8 cellular contexts compared by ENCODE assay signal in the genomic region with DNA sequence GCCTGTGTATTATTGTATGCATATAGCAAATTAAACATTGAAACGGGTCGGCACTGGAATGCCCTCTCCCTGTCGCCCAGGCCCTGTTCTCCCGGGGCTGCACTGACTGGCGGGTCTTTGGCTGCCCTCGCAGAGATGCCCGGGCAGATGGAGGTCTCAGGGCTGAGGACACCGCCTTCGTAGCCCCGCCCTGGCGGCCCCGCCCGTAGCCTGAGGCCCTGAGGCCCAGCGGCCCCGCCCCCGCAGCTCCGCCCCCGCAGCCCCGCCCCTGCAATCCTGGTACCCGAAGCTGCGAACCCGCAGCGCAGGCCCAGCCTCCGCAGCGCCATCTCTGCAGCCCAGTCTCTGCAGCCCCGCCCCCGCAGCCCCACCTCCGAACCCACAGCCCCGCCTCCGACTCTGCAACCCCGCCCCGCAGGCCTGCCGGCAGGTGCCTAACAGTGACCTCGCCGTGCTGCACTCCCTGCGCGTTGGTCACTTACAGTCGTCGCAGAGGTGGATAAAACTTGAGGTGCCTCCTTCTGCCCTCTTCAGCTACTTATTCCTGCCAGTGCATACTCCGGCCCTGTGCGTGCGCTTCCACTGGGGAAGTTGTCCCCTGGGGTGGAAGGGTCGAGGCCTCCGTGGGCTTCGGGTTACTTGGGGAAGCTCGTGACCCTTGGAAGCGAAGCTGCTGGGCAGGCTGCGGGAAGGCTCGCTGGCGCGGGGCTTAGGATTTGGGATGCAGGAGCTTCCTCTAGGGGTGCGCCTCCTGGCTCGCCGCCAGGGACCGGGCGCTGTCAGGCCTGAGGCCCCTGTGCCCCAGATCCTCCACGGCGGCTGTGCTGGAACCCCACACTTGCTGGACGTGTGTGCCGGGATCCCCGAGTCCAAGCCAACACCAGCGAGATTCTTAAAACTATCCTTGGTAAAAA.
A peak's percentile ranks its signal among the peaks of the same experiment; 100 is the strongest.
DNase-seq lines count a peak whose midpoint lies in the region; ATAC-seq, FAIRE-seq and TF ChIP-seq lines count a peak whose summit lies in the region.

No MANE protein-coding gene starts in this region.

- 16% methylated on average over 25 of the region's 62 CpGs for WGBS in HepG2 (ENCODE audit: low lambda C conversion rate)

- FAIRE-seq in HTR-8/SVneo (lab: Jason Lieb, UNC), result no peak
- FAIRE-seq in HepG2 (lab: Jason Lieb, UNC), result no peak

- H3K4me2 ChIP-seq in HepG2 (ENCODE audit: low read depth, low read length), result peak overlapping the region; percentile 47; the same call in 1 of the 2 replicates

- POLR2A ChIA-PET in HepG2 (lab: Yijun Ruan, JAX), result no interaction called here

- no peaks in the 10 kb centered on the region; the same call in 1 of the 2 replicates for H3K4me1 ChIP-seq in HepG2 (ENCODE audit: insufficient read depth, low read length)

- CTCF ChIA-PET in HepG2 (lab: Yijun Ruan, JAX; ENCODE audit: low intra/inter-chr PET ratio, low total read pairs), result no interaction called here

- intact Hi-C loops in HepG2 (cut with micrococcal nuclease; ENCODE audit: unreplicated experiment), result loop anchor here (1.0 kb wide), 1 partner anchor 117 kb away; no protein-coding TSS in a partner anchor

- H3K27ac ChIP-seq in HepG2 (ENCODE audit: extremely low read length, insufficient read depth, low read length), result no peak overlapping the region

- in situ Hi-C loops in HepG2 (cut with HindIII; ENCODE audit: extremely low pct_ligation_motif_present, low pct_unique_long_range_greater_than_20kb), result loop anchor here (10.0 kb wide), 2 partner anchors 940 to 1080 kb away; no protein-coding TSS in a partner anchor

- H3K9ac ChIP-seq in HepG2 (ENCODE audit: insufficient read depth, low read depth, low read length), result no peak overlapping the region

- TF ChIP-seq POLR2A in HepG2 (IDR thresholded peaks at IDR 0.05; ENCODE audit: insufficient read depth in 1 of 2, low read depth in 2 of 2, low read length in 2 of 2), result no peak

- no peaks in the 10 kb centered on the region for H4K20me1 ChIP-seq in HepG2 (ENCODE audit: insufficient read depth, low read length)

- no TSS peak for BruUV-seq in HepG2 (replicated peaks; lab: Mats Ljungman, UMichigan)

- 0 out of 2 replicates have a peak, but pooled peaks have one; percentile 3 for TF ChIP-seq CTCF in HepG2 (CRISPR knock-in tag; IDR thresholded peaks at IDR 0.05)

- DNase-seq in C1 segment of cervical spinal cord (lab: John Stamatoyannopoulos, UW), result peak in 9 of 14 donors; percentile 8 to 88 (median 26)
- peak; percentile 15 for DNase-seq in HTR-8/SVneo (ENCODE audit: insufficient read length, low spot score)
- peak; percentile 62 to 71 for DNase-seq in activated CD4-positive, alpha-beta T cell treated with anti-CD3 and anti-CD28 coated beads for 24 hours (ENCODE audit: low read depth in 2 of 2)
- DNase-seq in cerebellum (ENCODE audit: low spot score), result peak; percentile 93
- peak; percentile 51 for DNase-seq in HepG2 (ENCODE audit: low spot score)
- peak; percentile 72 for DNase-seq in stimulated activated CD8-positive, alpha-beta memory T cell treated with anti-CD3 and anti-CD28 coated beads, Interleukin-15, amount 100 ng/mL, for 1 hour (ENCODE audit: low read depth)
- no peak for DNase-seq in GDM1 (lab: John Stamatoyannopoulos, UW)

- no peaks in the 10 kb centered on the region for H3K9me3 ChIP-seq in HepG2 (ENCODE audit: low read length)

- H2AFZ ChIP-seq in HepG2 (ENCODE audit: low read length), result no peak overlapping the region

- H3K79me2 ChIP-seq in HepG2 (ENCODE audit: insufficient read depth, low read length), result no peaks in the 10 kb centered on the region

- no peak overlapping the region for H3K4me3 ChIP-seq in HepG2 (replicated peaks in 1 of 3; ENCODE audit: insufficient read depth in 1 of 3, low read depth in 2 of 3, low read length in 3 of 3)

- TF ChIP-seq EP300 in HepG2 (IDR thresholded peaks at IDR 0.05; ENCODE audit: low read depth in 2 of 2, low read length in 2 of 2), result no peak
- no peak for TF ChIP-seq EP300 in HepG2 (CRISPR knock-in tag; IDR thresholded peaks at IDR 0.05; ENCODE audit: borderline replicate concordance)

- no peaks in the 10 kb centered on the region; a peak in 1 of 5 replicates for H3K36me3 ChIP-seq in HepG2 (replicated peaks in 1 of 2; ENCODE audit: control insufficient read depth in 1 of 2, insufficient read depth in 2 of 2, low read length in 2 of 2)

- no peak for TF ChIP-seq RAD21 in HepG2 (CRISPR knock-in tag; IDR thresholded peaks at IDR 0.05)

- peaks cover 0 to 11% of the 10 kb centered on the region in 2 experiments; a peak in 2 of 5 replicates for H3K27me3 ChIP-seq in HepG2 (ENCODE audit: control insufficient read depth in 1 of 2, insufficient read depth in 2 of 2, low read length in 2 of 2)

- peak; percentile 78 for ATAC-seq in GM19467 (IDR thresholded peaks at IDR 0.05; ENCODE audit: unreplicated experiment)
- ATAC-seq in HepG2, result peak; percentile 96

TF ChIP-seq in HepG2, 621 proteins besides CTCF, POLR2A, EP300 and RAD21:
- TF ChIP-seq HNRNPLL (IDR thresholded peaks at IDR 0.05; ENCODE audit: low read depth, low read length, poor library complexity, severe bottlenecking) (peak; percentile 28), ZNF570 (CRISPR knock-in tag; IDR thresholded peaks at IDR 0.05; ENCODE audit: borderline replicate concordance) (no peak)
- TF ChIP-seq, protein P1, sequence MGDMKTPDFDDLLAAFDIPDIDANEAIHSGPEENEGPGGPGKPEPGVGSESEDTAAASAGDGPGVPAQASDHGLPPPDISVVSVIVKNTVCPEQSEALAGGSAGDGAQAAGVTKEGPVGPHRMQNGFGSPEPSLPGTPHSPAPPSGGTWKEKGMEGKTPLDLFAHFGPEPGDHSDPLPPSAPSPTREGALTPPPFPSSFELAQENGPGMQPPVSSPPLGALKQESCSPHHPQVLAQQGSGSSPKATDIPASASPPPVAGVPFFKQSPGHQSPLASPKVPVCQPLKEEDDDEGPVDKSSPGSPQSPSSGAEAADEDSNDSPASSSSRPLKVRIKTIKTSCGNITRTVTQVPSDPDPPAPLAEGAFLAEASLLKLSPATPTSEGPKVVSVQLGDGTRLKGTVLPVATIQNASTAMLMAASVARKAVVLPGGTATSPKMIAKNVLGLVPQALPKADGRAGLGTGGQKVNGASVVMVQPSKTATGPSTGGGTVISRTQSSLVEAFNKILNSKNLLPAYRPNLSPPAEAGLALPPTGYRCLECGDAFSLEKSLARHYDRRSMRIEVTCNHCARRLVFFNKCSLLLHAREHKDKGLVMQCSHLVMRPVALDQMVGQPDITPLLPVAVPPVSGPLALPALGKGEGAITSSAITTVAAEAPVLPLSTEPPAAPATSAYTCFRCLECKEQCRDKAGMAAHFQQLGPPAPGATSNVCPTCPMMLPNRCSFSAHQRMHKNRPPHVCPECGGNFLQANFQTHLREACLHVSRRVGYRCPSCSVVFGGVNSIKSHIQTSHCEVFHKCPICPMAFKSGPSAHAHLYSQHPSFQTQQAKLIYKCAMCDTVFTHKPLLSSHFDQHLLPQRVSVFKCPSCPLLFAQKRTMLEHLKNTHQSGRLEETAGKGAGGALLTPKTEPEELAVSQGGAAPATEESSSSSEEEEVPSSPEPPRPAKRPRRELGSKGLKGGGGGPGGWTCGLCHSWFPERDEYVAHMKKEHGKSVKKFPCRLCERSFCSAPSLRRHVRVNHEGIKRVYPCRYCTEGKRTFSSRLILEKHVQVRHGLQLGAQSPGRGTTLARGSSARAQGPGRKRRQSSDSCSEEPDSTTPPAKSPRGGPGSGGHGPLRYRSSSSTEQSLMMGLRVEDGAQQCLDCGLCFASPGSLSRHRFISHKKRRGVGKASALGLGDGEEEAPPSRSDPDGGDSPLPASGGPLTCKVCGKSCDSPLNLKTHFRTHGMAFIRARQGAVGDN (CRISPR knock-in tag; IDR thresholded peaks at IDR 0.05), result 0 out of 2 replicates have a peak, but pooled peaks have one; percentile 12
